In the genomic region with DNA sequence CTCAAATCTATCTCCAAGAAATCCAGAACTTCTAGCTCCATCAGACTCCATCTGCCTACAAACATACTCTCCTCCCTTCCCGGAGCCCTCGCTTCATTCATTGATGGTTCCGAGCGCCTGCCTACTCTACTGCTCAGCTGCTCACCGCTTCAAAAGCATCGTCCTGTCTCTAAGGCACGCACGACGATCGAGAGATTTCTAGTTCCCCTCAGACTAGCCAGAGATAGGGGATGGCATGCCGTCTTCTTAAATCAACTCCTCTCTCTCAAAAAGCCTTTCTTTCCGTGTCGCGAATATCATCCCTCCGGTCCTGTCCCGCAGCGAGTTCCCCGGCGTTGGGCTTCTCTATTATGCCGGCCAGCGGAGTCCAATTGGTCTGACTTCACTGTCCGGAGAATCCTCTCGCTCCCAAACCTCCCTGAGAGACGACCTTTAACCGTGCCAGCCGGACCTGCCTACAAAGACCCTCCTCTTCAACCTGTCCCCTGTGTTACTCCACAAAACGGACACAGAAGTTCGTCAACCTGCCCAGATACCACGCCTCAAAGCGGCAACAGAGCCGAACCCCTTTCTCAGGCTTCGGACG, we compare ENCODE assay signal across 8 cellular contexts. TPM values are rescaled to one million over a fixed set of nuclear protein-coding genes. Genes with fewer than 3 reads are reported as not detected.
DNase-seq lines count a peak whose midpoint lies in the region; ATAC-seq and TF ChIP-seq lines count a peak whose summit lies in the region.

No MANE protein-coding gene starts in this region.

- H2BK5ac ChIP-seq in mesendoderm (ENCODE audit: low read length) = peak overlapping the region; percentile 64

- H3K9me2 ChIP-seq in PC-9 (ENCODE audit: insufficient read depth) = no peaks in the 10 kb centered on the region

- H3K79me2 ChIP-seq in PC-9 (ENCODE audit: low read depth) (peaks cover 72% of the 10 kb centered on the region), mesendoderm (ENCODE audit: control insufficient read depth, insufficient read depth, low read length) (peaks cover 40% of the 10 kb centered on the region)

- peaks cover 73% of the 10 kb centered on the region for H3F3A ChIP-seq in PC-9 (ENCODE audit: insufficient read depth, low read depth)

- H3K9ac ChIP-seq in mesendoderm (ENCODE audit: low read length) = peak overlapping the region; percentile 93

- no peak overlapping the region for H4K8ac ChIP-seq in mesendoderm (ENCODE audit: low read depth, low read length)

- DNase-seq in activated CD8-positive, alpha-beta memory T cell treated with anti-CD3 and anti-CD28 coated beads, Interleukin-2, amount 10 ng/mL, durations not matched to agents 7 days and 5 days = no peak
- no peak for DNase-seq in activated CD8-positive, alpha-beta memory T cell treated with anti-CD3 and anti-CD28 coated beads, Interleukin-2, amount 50 U/mL, for 4 hours
- peak in 1 of 2 experiments; percentile 19 for DNase-seq in PC-9
- peak; percentile 45 for DNase-seq in choroid plexus epithelial cell (ENCODE audit: low read depth)
- peak; percentile 35 for DNase-seq in mesendoderm
- DNase-seq in uterus = no peak

- peak overlapping the region; percentile 51 for H3K23ac ChIP-seq in mesendoderm (ENCODE audit: low read length)

- ATAC-seq in activated CD8-positive, alpha-beta memory T cell treated with anti-CD3 and anti-CD28 coated beads, Interleukin-2, amount 10 ng/mL, durations not matched to agents 7 days and 5 days = no peak
- ATAC-seq in esophagus mucosa = no peak
- ATAC-seq in GM18502 (IDR thresholded peaks at IDR 0.05; ENCODE audit: poor library complexity, unreplicated experiment) = no peak

- H3K4me1 Mint-ChIP-seq in activated CD8-positive, alpha-beta memory T cell treated with anti-CD3 and anti-CD28 coated beads, Interleukin-2, amount 10 ng/mL, durations not matched to agents 7 days and 5 days = peaks cover 55% of the 10 kb centered on the region

- peak overlapping the region; percentile 94 for H3K4me3 Mint-ChIP-seq in activated CD8-positive, alpha-beta memory T cell treated with anti-CD3 and anti-CD28 coated beads, Interleukin-2, amount 10 ng/mL, durations not matched to agents 7 days and 5 days

- H3K27me3 ChIP-seq in PC-9 (ENCODE audit: insufficient read depth, low read depth) (no peaks in the 10 kb centered on the region), mesendoderm (ENCODE audit: insufficient read depth, low read length, poor library complexity) (no peaks in the 10 kb centered on the region), uterus (no peaks in the 10 kb centered on the region)

- H3K4me3 ChIP-seq in PC-9 = peak overlapping the region; percentile 92
- peak overlapping the region; percentile 98 for H3K4me3 ChIP-seq in choroid plexus epithelial cell (ENCODE audit: low read depth, low read length)
- peak overlapping the region; percentile 91 for H3K4me3 ChIP-seq in mesendoderm (ENCODE audit: low read length)
- H3K4me3 ChIP-seq in uterus = peak overlapping the region; percentile 57 to 95

- H3K9me3 ChIP-seq in PC-9 (ENCODE audit: insufficient read depth, low read depth) (no peaks in the 10 kb centered on the region), uterus (no peaks in the 10 kb centered on the region)

- H3K4me1 ChIP-seq in PC-9 (replicated peaks; ENCODE audit: insufficient read depth) (peaks cover 40% of the 10 kb centered on the region), mesendoderm (ENCODE audit: control insufficient read depth, low read depth, low read length) (peaks cover 6% of the 10 kb centered on the region), uterus (peaks cover 0 to 12% of the 10 kb centered on the region in 2 donors)

- H4K20me1 ChIP-seq in PC-9 (ENCODE audit: insufficient read depth) = peaks cover 47% of the 10 kb centered on the region

- H2AFZ ChIP-seq in PC-9 = peak overlapping the region; percentile 83

- no peak overlapping the region for H2BK120ac ChIP-seq in mesendoderm (ENCODE audit: low read depth, low read length)

- H2BK15ac ChIP-seq in mesendoderm (replicated peaks; ENCODE audit: low read depth) = no peak overlapping the region

- H3K4me2 ChIP-seq in PC-9 (peak overlapping the region; percentile 93), mesendoderm (ENCODE audit: low read length) (peak overlapping the region; percentile 63)

- no peaks in the 10 kb centered on the region for H3K9me3 Mint-ChIP-seq in activated CD8-positive, alpha-beta memory T cell treated with anti-CD3 and anti-CD28 coated beads, Interleukin-2, amount 10 ng/mL, durations not matched to agents 7 days and 5 days (ENCODE audit: low read depth)

- no peak overlapping the region for H4K5ac ChIP-seq in mesendoderm (ENCODE audit: low read length)

- H3K36me3 ChIP-seq in PC-9 (ENCODE audit: low read depth) (peaks cover 47% of the 10 kb centered on the region), mesendoderm (ENCODE audit: control insufficient read depth, insufficient read depth, low read length) (peaks cover 15% of the 10 kb centered on the region), uterus (no peaks in the 10 kb centered on the region)

- no peaks in the 10 kb centered on the region for H3K27me3 Mint-ChIP-seq in activated CD8-positive, alpha-beta memory T cell treated with anti-CD3 and anti-CD28 coated beads, Interleukin-2, amount 10 ng/mL, durations not matched to agents 7 days and 5 days

- intact Hi-C loops in PC-9 (cut with micrococcal nuclease; ENCODE audit: unreplicated experiment) (loop anchor here (5.0 kb wide), 1 partner anchor 39 kb away; a partner anchor contains a TSS), uterus (cut with DNase I; ENCODE audit: low total_unique reads) (no loop called here)

- peak overlapping the region; percentile 49 for H3K4ac ChIP-seq in mesendoderm (ENCODE audit: low read depth, low read length)

- no peak for TF ChIP-seq POLR2A in uterus (IDR thresholded peaks at IDR 0.05)

- TF ChIP-seq CTCF in PC-9 (conservative IDR thresholded peaks at IDR 0.05) (no peak), choroid plexus epithelial cell (conservative IDR thresholded peaks at IDR 0.05; ENCODE audit: low read depth, low read length) (no peak), uterus (IDR thresholded peaks at IDR 0.05) (no peak)

- H3K56ac ChIP-seq in mesendoderm (ENCODE audit: low read length) = peak overlapping the region; percentile 95

- POLR2A ChIA-PET in PC-9 (lab: Charles Lee; ENCODE audit: unreplicated experiment) = interaction anchor here (0.5 to 1.1 kb wide), 18 partner anchors 12 to 308 kb away, joined by 3 to 21 read pairs (median 6); a partner anchor contains a TSS

- peak overlapping the region; percentile 89 for H3K27ac Mint-ChIP-seq in activated CD8-positive, alpha-beta memory T cell treated with anti-CD3 and anti-CD28 coated beads, Interleukin-2, amount 10 ng/mL, durations not matched to agents 7 days and 5 days

- peak overlapping the region; percentile 29 for H3K18ac ChIP-seq in mesendoderm (ENCODE audit: low read length)

- H2AK5ac ChIP-seq in mesendoderm (ENCODE audit: low read length) = peak overlapping the region; percentile 84

- CTCF ChIA-PET in activated CD8-positive, alpha-beta memory T cell treated with anti-CD3 and anti-CD28 coated beads, Interleukin-2, amount 10 ng/mL, durations not matched to agents 7 days and 5 days (lab: Charles Lee) = interaction anchor here (1.0 to 6.5 kb wide), 11 partner anchors 14 to 180 kb away, joined by 3 to 60 read pairs (median 6); a partner anchor contains a TSS
- CTCF ChIA-PET in PC-9 (lab: Charles Lee) = interaction anchor here (0.6 to 1.1 kb wide), 11 partner anchors 9 to 179 kb away, joined by 3 to 9 read pairs (median 3); a partner anchor contains a TSS

- peaks cover 10% of the 10 kb centered on the region for H3K79me1 ChIP-seq in mesendoderm (ENCODE audit: low read length)

- H3K36me3 Mint-ChIP-seq in activated CD8-positive, alpha-beta memory T cell treated with anti-CD3 and anti-CD28 coated beads, Interleukin-2, amount 10 ng/mL, durations not matched to agents 7 days and 5 days = peaks cover 49% of the 10 kb centered on the region

- BruUV-seq in PC-9 (replicated peaks; lab: Mats Ljungman, UMichigan) = TSS peak; percentile 36

- WGBS in mesendoderm (ENCODE audit: extremely low coverage, insufficient coverage, low lambda C conversion rate) = no CpG with 5 or more reads among the region's 33 CpGs

- H3K27ac ChIP-seq in PC-9 (peak overlapping the region; percentile 86), mesendoderm (ENCODE audit: low read depth, low read length) (peak overlapping the region; percentile 82), uterus (peak overlapping the region; percentile 77 to 90)

RNA-seq across cellular contexts. Expression of a gene that starts 0.6 kb away (rescaled TPM):
- 1,000 to 10,000 TPM in 1 of 2 experiments, 100 to 1,000 TPM in 1; 878 to 1,201 TPM for total RNA-seq in activated CD8-positive, alpha-beta memory T cell treated with anti-CD3 and anti-CD28 coated beads, Interleukin-2, amount 10 ng/mL, durations not matched to agents 7 days and 5 days
- total RNA-seq in PC-9 (2021) (1,773 and 2,008 TPM in 2 replicates), uterus (1,000 to 10,000 TPM; 1,301 to 1,426 (median 1,363) TPM), esophagus mucosa (1,515 TPM)
- 1,142 TPM for polyA plus RNA-seq in mesendoderm (2013, experiment 1 of 2)
- 1,164 TPM for polyA plus RNA-seq in mesendoderm (2013, experiment 2 of 2)

RNA-seq across cellular contexts. Expression of a gene that starts 18.2 kb away (rescaled TPM):
- total RNA-seq in activated CD8-positive, alpha-beta memory T cell treated with anti-CD3 and anti-CD28 coated beads, Interleukin-2, amount 10 ng/mL, durations not matched to agents 7 days and 5 days = 10 to 100 TPM; 24.7 to 29.6 TPM
- total RNA-seq in PC-9 (2021) = 39.3 and 40.5 TPM in 2 replicates
- polyA plus RNA-seq in mesendoderm (2013, experiment 1 of 2) = 12.7 TPM
- polyA plus RNA-seq in mesendoderm (2013, experiment 2 of 2) = 13.0 TPM
- total RNA-seq in uterus = 10 to 100 TPM in 1 of 4 donors, 1 to 10 TPM in 3; 7.1 to 19.3 (median 8.6) TPM
- total RNA-seq in esophagus mucosa = 9.3 TPM

RNA-seq across cellular contexts. Expression of a gene that starts 26.5 kb away (rescaled TPM):
- 100 to 1,000 TPM; 180 to 390 TPM for total RNA-seq in activated CD8-positive, alpha-beta memory T cell treated with anti-CD3 and anti-CD28 coated beads, Interleukin-2, amount 10 ng/mL, durations not matched to agents 7 days and 5 days
- total RNA-seq in PC-9 (2021) = 632 and 734 TPM in 2 replicates
- 4.2 TPM for polyA plus RNA-seq in mesendoderm (2013, experiment 1 of 2)
- polyA plus RNA-seq in mesendoderm (2013, experiment 2 of 2) = 3.9 TPM
- 1,000 to 10,000 TPM in 1 of 4 donors, 100 to 1,000 TPM in 3; 452 to 1,353 (median 779) TPM for total RNA-seq in uterus
- total RNA-seq in esophagus mucosa = 931 TPM

RNA-seq across cellular contexts. Expression of a gene that starts 28.6 kb away (rescaled TPM):
- 100 to 1,000 TPM; 245 to 264 TPM for total RNA-seq in activated CD8-positive, alpha-beta memory T cell treated with anti-CD3 and anti-CD28 coated beads, Interleukin-2, amount 10 ng/mL, durations not matched to agents 7 days and 5 days
- 96.6 and 120 TPM in 2 replicates for total RNA-seq in PC-9 (2021)
- 75.0 TPM for polyA plus RNA-seq in mesendoderm (2013, experiment 1 of 2)
- 74.7 TPM for polyA plus RNA-seq in mesendoderm (2013, experiment 2 of 2)
- 100 to 1,000 TPM in 2 of 4 donors, 10 to 100 TPM in 2; 37.9 to 120 (median 78.2) TPM for total RNA-seq in uterus
- total RNA-seq in esophagus mucosa = 88.4 TPM

RNA-seq across cellular contexts. Expression of a gene that starts 39.5 kb away (rescaled TPM):
- total RNA-seq in activated CD8-positive, alpha-beta memory T cell treated with anti-CD3 and anti-CD28 coated beads, Interleukin-2, amount 10 ng/mL, durations not matched to agents 7 days and 5 days = 100 to 1,000 TPM; 132 to 133 TPM
- 83.2 and 84.2 TPM in 2 replicates for total RNA-seq in PC-9 (2021)
- 11.9 TPM for polyA plus RNA-seq in mesendoderm (2013, experiment 1 of 2)
- polyA plus RNA-seq in mesendoderm (2013, experiment 2 of 2) = 12.2 TPM
- 100 to 1,000 TPM in 1 of 4 donors, 10 to 100 TPM in 3; 17.9 to 126 (median 36.8) TPM for total RNA-seq in uterus
- 64.9 TPM for total RNA-seq in esophagus mucosa

Comparison
In these comparisons a context has a peak if more than half of its experiments do, and no peak if none do; other contexts are left out.
1. DNase-seq: peak in choroid plexus epithelial cell (single experiment) and mesendoderm (single experiment); none in activated CD8-positive, alpha-beta memory T cell treated with anti-CD3 and anti-CD28 coated beads, Interleukin-2, amount 10 ng/mL, durations not matched to agents 7 days and 5 days (single experiment), activated CD8-positive, alpha-beta memory T cell treated with anti-CD3 and anti-CD28 coated beads, Interleukin-2, amount 50 U/mL, for 4 hours (single experiment) and uterus (0 of 2).
2. Peak in every context shown above with its lines, with median percentiles within 50 percentile points of each other: H3K27ac ChIP-seq and H3K4me3 ChIP-seq.